ENCODE assay signal across 12 cellular contexts in the genomic region with DNA sequence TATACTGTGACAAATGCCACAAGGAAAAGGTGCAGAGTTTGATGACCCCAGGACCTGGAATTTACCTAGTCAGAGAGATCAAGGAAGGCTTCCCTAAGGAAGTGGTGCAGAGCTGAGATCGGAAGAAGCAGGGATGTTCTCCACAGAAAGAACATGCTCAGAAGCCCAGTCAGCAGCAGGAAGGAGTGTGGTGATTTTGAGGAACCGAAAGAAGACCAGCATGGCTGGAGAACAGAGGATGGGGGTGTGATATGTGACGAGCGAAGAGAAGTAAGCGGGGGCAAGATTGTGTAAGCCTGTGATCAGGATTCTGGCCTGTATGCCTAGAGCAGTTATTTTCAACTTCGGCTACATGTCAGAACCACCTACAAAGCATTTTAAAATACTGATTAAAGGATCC.
DNase-seq lines count a peak whose midpoint lies in the region; ATAC-seq, FAIRE-seq and TF ChIP-seq lines count a peak whose summit lies in the region.
"Had no signal": no experiment of that assay in that cellular context is flagged by ENCODE, and none has a peak within 500 bp of the region (broad histone marks: within the 10 kb centered on the region; RNA-seq: fewer than 3 reads in every experiment).

No MANE protein-coding gene starts in this region.

- H3K36me3 ChIP-seq in DOHH2 (ENCODE audit: control insufficient read depth, low read length), result no peaks in the 10 kb centered on the region
- H3K36me3 ChIP-seq: BE2C had no signal

- H3K79me2 ChIP-seq in DOHH2 (ENCODE audit: control insufficient read depth, low read length), result no peaks in the 10 kb centered on the region

- H3F3A ChIP-seq in DOHH2 (ENCODE audit: control insufficient read depth, insufficient read depth), result no peaks in the 10 kb centered on the region

- no peaks in the 10 kb centered on the region for H3K9me2 ChIP-seq in DOHH2 (replicated peaks; ENCODE audit: control insufficient read depth, low read length)

- H3K27ac ChIP-seq in DOHH2 (ENCODE audit: low read depth, low read length) (no peak overlapping the region), caudate nucleus (ENCODE audit: low read depth, low read length) (peak overlapping the region; percentile 46)

- H3K27me3 ChIP-seq in DOHH2 (ENCODE audit: control insufficient read depth, low read length), result no peaks in the 10 kb centered on the region
- H3K27me3 ChIP-seq: BE2C had no signal

- FAIRE-seq in RCC 7860 (lab: Jason Lieb, UNC), result no peak
- FAIRE-seq: bronchial epithelial cell, HTR-8/SVneo had no signal

- DNase-seq in caudate nucleus (lab: John Stamatoyannopoulos, UW), result peak in 6 of 61 donors; percentile 9 to 30 (median 14)
- no peak for DNase-seq in dedifferentiated amniotic fluid mesenchymal stem cell (ENCODE audit: extremely low spot score)
- DNase-seq in RCC 7860 (ENCODE audit: low spot score), result no peak
- DNase-seq in NCI-H774 (lab: John Stamatoyannopoulos, UW), result no peak
- DNase-seq in GF-D8 (lab: John Stamatoyannopoulos, UW), result no peak
- DNase-seq: BE2C, T1000 had no signal

- no peak overlapping the region for H3K4me3 ChIP-seq in DOHH2 (ENCODE audit: low read length)

- H3K9me3 ChIP-seq in DOHH2 (ENCODE audit: control insufficient read depth, insufficient read depth, low read length), result no peaks in the 10 kb centered on the region
- H3K9me3 ChIP-seq: BE2C had no signal

- TF ChIP-seq CTCF in DOHH2 (IDR thresholded peaks at IDR 0.05; ENCODE audit: low read depth, low read length, poor library complexity, severe bottlenecking), result no peak

- H3K4me1 ChIP-seq in DOHH2 (ENCODE audit: control insufficient read depth, low read length), result peaks cover 23% of the 10 kb centered on the region
- H3K4me1 ChIP-seq: BE2C had no signal

- peak; percentile 67 for ATAC-seq in GM19468 (IDR thresholded peaks at IDR 0.05; ENCODE audit: extremely low read depth, unreplicated experiment)
- peak; percentile 98 for ATAC-seq in HG03175 (IDR thresholded peaks at IDR 0.05; ENCODE audit: unreplicated experiment)

- H3K4me2 ChIP-seq in DOHH2 (ENCODE audit: low read length), result peak overlapping the region; percentile 31

- H4K20me1 ChIP-seq in DOHH2 (ENCODE audit: control insufficient read depth, insufficient read depth, low read depth, low read length), result no peaks in the 10 kb centered on the region
